Comparison of ENCODE assay signal across 8 cellular contexts in the genomic region with DNA sequence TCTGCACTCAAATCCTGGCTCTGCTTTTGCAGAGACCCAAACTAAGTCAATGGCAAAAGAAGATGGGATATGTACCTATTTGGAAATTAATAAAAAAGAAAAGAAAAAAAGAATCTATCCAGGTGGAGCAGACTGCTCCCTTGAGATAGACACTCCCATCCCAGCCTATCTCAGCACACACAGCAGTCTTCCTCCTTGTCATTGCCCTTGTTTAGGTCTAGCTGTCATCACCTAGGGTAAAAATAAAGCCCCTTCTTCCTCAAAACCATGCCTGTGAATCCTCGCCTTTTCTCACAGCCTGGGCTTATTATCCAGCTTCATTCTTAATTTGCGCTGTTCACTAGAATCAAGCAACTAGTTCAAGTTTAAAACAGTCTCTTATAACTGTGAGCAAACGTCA.
"Had no signal": no experiment of that assay in that cellular context is flagged by ENCODE, and none has a peak within 500 bp of the region (broad histone marks: within the 10 kb centered on the region; RNA-seq: fewer than 3 reads in every experiment).

No MANE protein-coding gene starts in this region.

- FAIRE-seq: G401.6, GM12878, GM12891, GM12892, GM18507, GM19239 had no signal

- ATAC-seq: GM12878 had no signal

- H3K4me3 ChIP-seq: GM12878 had no signal

- DNase-seq: GDM1, GF-D8 had no signal
